In genomic region chr2:54945401-54946219, GRCh38 we compare ENCODE assay signal across 7 cellular contexts.
DNase-seq lines count a peak whose midpoint lies in the region; ATAC-seq and TF ChIP-seq lines count a peak whose summit lies in the region.

No MANE protein-coding gene starts in this region.

- H3K27me3 Mint-ChIP-seq in central memory CD8-positive, alpha-beta T cell: no peaks in the 10 kb centered on the region
- H3K27me3 Mint-ChIP-seq in nephron progenitor cell (ENCODE audit: low read depth, poor library complexity): peaks cover 3% of the 10 kb centered on the region

- no peaks in the 10 kb centered on the region for H3K36me3 Mint-ChIP-seq in central memory CD8-positive, alpha-beta T cell (ENCODE audit: insufficient read depth)
- no peaks in the 10 kb centered on the region for H3K36me3 Mint-ChIP-seq in nephron progenitor cell (ENCODE audit: low read depth)

- no peaks in the 10 kb centered on the region for H3K9me3 Mint-ChIP-seq in central memory CD8-positive, alpha-beta T cell
- peaks cover 7% of the 10 kb centered on the region for H3K9me3 Mint-ChIP-seq in nephron progenitor cell

- peaks cover 13% of the 10 kb centered on the region for H3K4me1 Mint-ChIP-seq in central memory CD8-positive, alpha-beta T cell
- peaks cover 38% of the 10 kb centered on the region for H3K4me1 Mint-ChIP-seq in nephron progenitor cell

- H3K27ac Mint-ChIP-seq in central memory CD8-positive, alpha-beta T cell (ENCODE audit: low read depth): peak overlapping the region; percentile 69
- H3K27ac Mint-ChIP-seq in nephron progenitor cell: peak overlapping the region; percentile 58

- peak overlapping the region; percentile 19 for H3K4me3 Mint-ChIP-seq in central memory CD8-positive, alpha-beta T cell
- no peak overlapping the region for H3K4me3 Mint-ChIP-seq in nephron progenitor cell

- no peak for TF ChIP-seq CTCF in nephron progenitor cell (IDR thresholded peaks at IDR 0.05)

- peak; percentile 75 for ATAC-seq in GM18868 (IDR thresholded peaks at IDR 0.05; ENCODE audit: unreplicated experiment)
- ATAC-seq in HG03575 (IDR thresholded peaks at IDR 0.05; ENCODE audit: extremely low read depth, insufficient number of reproducible peaks, low FRiP score, unreplicated experiment): peak; percentile 74
- no peak for ATAC-seq in central memory CD8-positive, alpha-beta T cell (replicated peaks; ENCODE audit: extremely low read depth, poor library complexity, severe bottlenecking)

- no peak for DNase-seq in central memory CD8-positive, alpha-beta T cell (ENCODE audit: low spot score in 2 of 2)
- DNase-seq in nephron progenitor cell (no peak), epidermal melanocyte (ENCODE audit: insufficient read length, low spot score) (no peak), NCI-H2107 (lab: John Stamatoyannopoulos, UW) (no peak), OCI-M1 (lab: John Stamatoyannopoulos, UW) (no peak)
